32 cellular contexts compared by ENCODE assay signal in the genomic region with DNA sequence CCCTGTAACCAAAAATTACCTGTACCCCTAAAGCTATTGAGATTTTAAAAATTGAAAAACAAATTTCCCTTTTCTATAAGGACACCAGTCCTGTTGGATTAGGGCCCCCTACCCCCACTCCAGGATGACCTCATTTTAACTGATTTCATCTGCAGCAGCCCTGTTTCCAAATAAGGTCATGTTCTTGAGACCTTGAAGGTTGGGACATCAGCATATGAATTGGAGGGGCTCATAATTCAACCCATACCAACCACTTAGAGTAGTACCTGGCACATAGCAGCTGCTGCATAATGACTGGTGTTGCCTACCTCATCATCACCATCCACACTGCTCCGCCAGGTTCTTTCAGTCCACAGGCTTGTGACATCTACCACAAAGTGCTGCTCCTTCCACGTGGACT. TPM values are rescaled to one million over a fixed set of nuclear protein-coding genes. Genes with fewer than 3 reads are reported as not detected.
"Had no signal": no experiment of that assay in that cellular context is flagged by ENCODE, and none has a peak within 500 bp of the region (broad histone marks: within the 10 kb centered on the region; RNA-seq: fewer than 3 reads in every experiment).

No MANE protein-coding gene starts in this region.

- ATAC-seq: left colon; left lung; mucosa of descending colon; naive thymus-derived CD4-positive, alpha-beta T cell; natural killer cell treated with Interleukin-12 subunit alpha and Interleukin-12 subunit beta and Interleukin-15 and Interleukin-18, amount 100 ng/mL, for 72 hours; sciatic nerve; stimulated activated naive B cell treated with anti-CD40 and anti-IgM and Interleukin-4, amounts not matched to agents 10 μg/mL and 1 μg/mL and 100 μg/mL, for 72 hours; stimulated activated naive CD8-positive, alpha-beta T cell treated with anti-CD3 and anti-CD28 coated beads, Interleukin-15, Interleukin-2, amounts not matched to agents 100 U/mL and 50 U/mL, for 24 hours had no signal

- H3K27ac Mint-ChIP-seq: immature natural killer cell; naive thymus-derived CD4-positive, alpha-beta T cell; natural killer cell treated with Interleukin-12 subunit alpha and Interleukin-12 subunit beta and Interleukin-15 and Interleukin-18, amount 100 ng/mL, for 72 hours; progenitor cell of endocrine pancreas; stimulated activated naive B cell treated with anti-CD40 and anti-IgM and Interleukin-4, amounts not matched to agents 10 μg/mL and 1 μg/mL and 100 μg/mL, for 72 hours had no signal

- H3K27me3 Mint-ChIP-seq: naive thymus-derived CD4-positive, alpha-beta T cell; natural killer cell treated with Interleukin-12 subunit alpha and Interleukin-12 subunit beta and Interleukin-15 and Interleukin-18, amount 100 ng/mL, for 72 hours; progenitor cell of endocrine pancreas; stimulated activated naive B cell treated with anti-CD40 and anti-IgM and Interleukin-4, amounts not matched to agents 10 μg/mL and 1 μg/mL and 100 μg/mL, for 72 hours had no signal

- H3K4me3 ChIP-seq: left lung, lung, mucosa of descending colon, ovary, right atrium auricular region, skin epidermis, stomach, suprapubic skin, thoracic aorta, tibial nerve, upper lobe of left lung had no signal

- FAIRE-seq: islet of Langerhans, kidney, urothelium cell line had no signal

- H3K4me3 Mint-ChIP-seq: immature natural killer cell; naive thymus-derived CD4-positive, alpha-beta T cell; natural killer cell treated with Interleukin-12 subunit alpha and Interleukin-12 subunit beta and Interleukin-15 and Interleukin-18, amount 100 ng/mL, for 72 hours; stimulated activated naive B cell treated with anti-CD40 and anti-IgM and Interleukin-4, amounts not matched to agents 10 μg/mL and 1 μg/mL and 100 μg/mL, for 72 hours had no signal

- DNase-seq: hippocampal formation; immature natural killer cell; kidney; left colon; left lung; midbrain; mucosa of descending colon; naive thymus-derived CD4-positive, alpha-beta T cell; ovary; stimulated activated CD4-positive, alpha-beta T cell treated with anti-CD3 and anti-CD28 coated beads, Interleukin-12 subunit alpha, Interleukin-12 subunit beta, amount 100 ng/mL, for 4 hours; stimulated activated CD4-positive, alpha-beta T cell treated with anti-CD3 and anti-CD28 coated beads, Interleukin-15, amount 100 ng/mL, for 24 hours; stimulated activated CD4-positive, alpha-beta T cell treated with anti-CD3 and anti-CD28 coated beads, Interleukin-2, amount 100 ng/mL, for 24 hours; stimulated activated CD4-positive, alpha-beta T cell treated with anti-CD3 and anti-CD28 coated beads, Interleukin-4, amount 100 ng/mL, for 1 hour; stimulated activated naive B cell treated with anti-CD40 and anti-IgM and Interleukin-4, amounts not matched to agents 10 μg/mL and 1 μg/mL and 100 μg/mL, for 72 hours; stimulated activated naive CD8-positive, alpha-beta T cell treated with anti-CD3 and anti-CD28 coated beads, Interleukin-15, Interleukin-2, amounts not matched to agents 100 U/mL and 50 U/mL, for 24 hours; stomach; upper lobe of left lung had no signal

- H3K4me1 ChIP-seq: left lung, stomach, suprapubic skin, tibial nerve, upper lobe of left lung had no signal

- H3K27me3 ChIP-seq: left lung, ovary, right atrium auricular region, stomach, suprapubic skin, tibial nerve, upper lobe of left lung had no signal

- H3K9me3 ChIP-seq: right atrium auricular region had no signal

- H3K36me3 ChIP-seq: ovary had no signal

- H3K27ac ChIP-seq: left lung, ovary, stomach, suprapubic skin, thoracic aorta, tibial nerve, upper lobe of left lung had no signal

RNA-seq across cellular contexts. Expression of a gene that starts 30.2 kb away (rescaled TPM):
- total RNA-seq: left lung; lower leg skin; natural killer cell treated with Interleukin-12 subunit alpha and Interleukin-12 subunit beta and Interleukin-15 and Interleukin-18, amount 100 ng/mL, for 72 hours; right atrium auricular region; subcutaneous adipose tissue had no signal
- polyA plus RNA-seq: immature natural killer cell; naive thymus-derived CD4-positive, alpha-beta T cell had no signal

RNA-seq across cellular contexts. Expression of a gene that starts 58.8 kb away (rescaled TPM):
- total RNA-seq: myocyte had no signal
- polyA plus RNA-seq: neural cell had no signal
